ENCODE assay signal across 16 cellular contexts in genomic region chr13:46996316-46996715, GRCh38.
A peak's percentile ranks its signal among the peaks of the same experiment; 100 is the strongest.
DNase-seq lines count a peak whose midpoint lies in the region; ATAC-seq and TF ChIP-seq lines count a peak whose summit lies in the region.
"Had no signal": no experiment of that assay in that cellular context is flagged by ENCODE, and none has a peak within 500 bp of the region (broad histone marks: within the 10 kb centered on the region; RNA-seq: fewer than 3 reads in every experiment).

No MANE protein-coding gene starts in this region.

- H2AFZ ChIP-seq in MM.1S (ENCODE audit: low read length) = no peak overlapping the region
- H2AFZ ChIP-seq: GM23248 had no signal

- WGBS in tibial nerve, 2 donors = 91 to 92% methylated on average over 2 of the region's 2 CpGs

- H3K4me3 ChIP-seq in MM.1S (ENCODE audit: low read length) (no peak overlapping the region), tibial nerve (no peak overlapping the region)
- H3K4me3 ChIP-seq: dorsolateral prefrontal cortex, GM23248 had no signal

- H3K27me3 ChIP-seq in MM.1S (replicated peaks; ENCODE audit: insufficient read depth, low read length) (no peaks in the 10 kb centered on the region), tibial nerve (no peaks in the 10 kb centered on the region)
- H3K27me3 ChIP-seq: dorsolateral prefrontal cortex had no signal

- H3F3A ChIP-seq in MM.1S (ENCODE audit: insufficient read depth, low read length) = peaks cover 2% of the 10 kb centered on the region; the same call in 1 of the 2 replicates

- TF ChIP-seq CTCF in MM.1S (IDR thresholded peaks at IDR 0.05; ENCODE audit: low read length) (no peak), tibial nerve (IDR thresholded peaks at IDR 0.05) (no peak), GM13976 (IDR thresholded peaks at IDR 0.05; ENCODE audit: borderline replicate concordance, control extremely low read depth, extremely low read depth, insufficient read depth, missing control alignments) (no peak)

- H3K27ac ChIP-seq in MM.1S (ENCODE audit: low read length) = peak overlapping the region; percentile 32; the same call in 1 of the 2 replicates
- no peak overlapping the region for H3K27ac ChIP-seq in tibial nerve
- H3K27ac ChIP-seq: dorsolateral prefrontal cortex, GM23248 had no signal

- H3K9ac ChIP-seq in MM.1S (ENCODE audit: low read length) = no peak overlapping the region
- H3K9ac ChIP-seq: GM23248 had no signal

- DNase-seq in MM.1S = no peak
- DNase-seq in D341Med (ENCODE audit: low spot score) = no peak
- no peak for DNase-seq in tibial nerve (ENCODE audit: low spot score in 2 of 2)
- no peak for DNase-seq in ACHN
- no peak for DNase-seq in GM13976 (ENCODE audit: low spot score)
- DNase-seq: C1 segment of cervical spinal cord, dorsolateral prefrontal cortex, GM23248, IMR-90, NCI-H1694, NCI-H748 treated with DMSO at 0.1 percent for 48 hours, retina, SIG-M5 had no signal

- no peak for TF ChIP-seq POLR2A in tibial nerve (IDR thresholded peaks at IDR 0.05)

- no peak overlapping the region for H3K4me2 ChIP-seq in MM.1S (ENCODE audit: low read depth, low read length)

- in situ Hi-C loops in ACHN (cut with HindIII; ENCODE audit: low pct_ligation_motif_present, low pct_unique_long_range_greater_than_20kb, low sequenced_read_pairs) (no loop called here), GM13976 (cut with MboI; ENCODE audit: low sequenced_read_pairs, unreplicated experiment) (no loop called here)

- H3K79me2 ChIP-seq in MM.1S (ENCODE audit: low read length) = no peaks in the 10 kb centered on the region

- H3K4me1 ChIP-seq in MM.1S (ENCODE audit: low read length) (peaks cover 4% of the 10 kb centered on the region; the same call in 1 of the 2 replicates), tibial nerve (no peaks in the 10 kb centered on the region)

- H3K36me3 ChIP-seq in MM.1S (replicated peaks; ENCODE audit: insufficient read depth, low read length) (no peaks in the 10 kb centered on the region), tibial nerve (no peaks in the 10 kb centered on the region)

- H4K20me1 ChIP-seq in MM.1S (ENCODE audit: insufficient read depth, low read length) = no peaks in the 10 kb centered on the region

- no peak for TF ChIP-seq EP300 in tibial nerve (IDR thresholded peaks at IDR 0.05)

- ATAC-seq in GM18858 (IDR thresholded peaks at IDR 0.05; ENCODE audit: unreplicated experiment) (peak; percentile 35), GM21447 (IDR thresholded peaks at IDR 0.05; ENCODE audit: unreplicated experiment) (peak; percentile 24), HG02981 (IDR thresholded peaks at IDR 0.05; ENCODE audit: unreplicated experiment) (peak; percentile 40)

- H3K9me3 ChIP-seq in MM.1S (replicated peaks; ENCODE audit: insufficient read depth, low read length) (no peaks in the 10 kb centered on the region), tibial nerve (no peaks in the 10 kb centered on the region)

- no peaks in the 10 kb centered on the region for H3K9me2 ChIP-seq in MM.1S (replicated peaks; ENCODE audit: insufficient read depth, low read length)
